Comparison of ENCODE assay signal across 8 cellular contexts in genomic region chr2:226795281-226796011, GRCh38. TPM values are rescaled to one million over a fixed set of nuclear protein-coding genes. Genes with fewer than 3 reads are reported as not detected.
A peak's percentile ranks its signal among the peaks of the same experiment; 100 is the strongest.
DNase-seq lines count a peak whose midpoint lies in the region; ATAC-seq and TF ChIP-seq lines count a peak whose summit lies in the region.

No MANE protein-coding gene starts in this region.

- H3K9me3 ChIP-seq in PC-9 (ENCODE audit: insufficient read depth, low read depth) (no peaks in the 10 kb centered on the region), neuron (ENCODE audit: low read length) (peaks cover 36% of the 10 kb centered on the region)

- in situ Hi-C loops in ACHN (cut with HindIII; ENCODE audit: low pct_ligation_motif_present, low pct_unique_long_range_greater_than_20kb, low sequenced_read_pairs), result no loop called here

- H3K9me2 ChIP-seq in PC-9 (ENCODE audit: insufficient read depth), result no peaks in the 10 kb centered on the region

- H3K79me2 ChIP-seq in PC-9 (ENCODE audit: low read depth), result peaks cover 88% of the 10 kb centered on the region

- POLR2A ChIA-PET in PC-9 (lab: Charles Lee; ENCODE audit: unreplicated experiment), result interaction anchor here (0.5 to 0.6 kb wide), 3 partner anchors 18 to 692 kb away, joined by 3 to 4 read pairs (median 3); no protein-coding TSS in a partner anchor

- peak overlapping the region; percentile 89 for H3K4me2 ChIP-seq in PC-9

- peaks cover 27% of the 10 kb centered on the region for H3F3A ChIP-seq in PC-9 (ENCODE audit: insufficient read depth, low read depth)

- H2AFZ ChIP-seq in PC-9, result no peak overlapping the region
- no peak overlapping the region for H2AFZ ChIP-seq in neuron (ENCODE audit: low read depth, low read length)

- ATAC-seq in GM21619 (IDR thresholded peaks at IDR 0.05; ENCODE audit: unreplicated experiment), result no peak

- no peaks in the 10 kb centered on the region for H3K27me3 ChIP-seq in PC-9 (ENCODE audit: insufficient read depth, low read depth)
- H3K27me3 ChIP-seq in neuron (ENCODE audit: insufficient read depth, low read length), result no peaks in the 10 kb centered on the region

- intact Hi-C loops in PC-9 (cut with micrococcal nuclease; ENCODE audit: unreplicated experiment), result loop anchor here (2.0 to 10.0 kb wide), 3 partner anchors 61 to 581 kb away; no protein-coding TSS in a partner anchor

- H3K4me1 ChIP-seq in PC-9 (replicated peaks; ENCODE audit: insufficient read depth), result peaks cover 54% of the 10 kb centered on the region
- H3K4me1 ChIP-seq in neuron (ENCODE audit: insufficient read depth, low read length), result peaks cover 40% of the 10 kb centered on the region

- H4K20me1 ChIP-seq in PC-9 (ENCODE audit: insufficient read depth), result peaks cover 8% of the 10 kb centered on the region; the same call in 1 of the 2 replicates

- H3K27ac ChIP-seq in PC-9, result peak overlapping the region; percentile 84

- no TSS peak for BruUV-seq in PC-9 (replicated peaks; lab: Mats Ljungman, UMichigan)

- CTCF ChIA-PET in PC-9 (lab: Charles Lee), result interaction anchor here (0.5 to 1.4 kb wide), 3 partner anchors 12 to 580 kb away, joined by 3 to 9 read pairs (median 6); no protein-coding TSS in a partner anchor

- TF ChIP-seq CTCF in AG10803 (conservative IDR thresholded peaks at IDR 0.05; ENCODE audit: low read length) (peak; percentile 38), PC-9 (conservative IDR thresholded peaks at IDR 0.05) (no peak), fibroblast of mammary gland (conservative IDR thresholded peaks at IDR 0.05; ENCODE audit: control insufficient read depth, insufficient read depth, low read depth, low read length) (peak; percentile 22)

- H3K36me3 ChIP-seq in PC-9 (ENCODE audit: low read depth) (peaks cover 22% of the 10 kb centered on the region; the same call in 1 of the 2 replicates), neuron (ENCODE audit: insufficient read depth, low read length) (peaks cover 57% of the 10 kb centered on the region)

- DNase-seq in AG10803 (ENCODE audit: low read depth) (peak; percentile 49), PC-9 (peak; percentile 3 to 43), fibroblast of mammary gland (ENCODE audit: low read depth) (peak; percentile 63), ACHN (no peak), kidney glomerular epithelial cell (lab: John Stamatoyannopoulos, UW) (no peak)
- DNase-seq in stimulated activated CD4-positive, alpha-beta T cell treated with anti-CD3 and anti-CD28 coated beads, Interleukin-2, amount 100 ng/mL, for 24 hours, result no peak

- H3K4me3 ChIP-seq in AG10803 (ENCODE audit: low read length) (peak overlapping the region; percentile 86), PC-9 (peak overlapping the region; percentile 95), fibroblast of mammary gland (ENCODE audit: control insufficient read depth, low read depth, low read length) (peak overlapping the region; percentile 76), neuron (ENCODE audit: low read length) (peak overlapping the region; percentile 59)

RNA-seq across cellular contexts. Expression of gene IRS1, which starts 4.2 kb away (rescaled TPM):
- total RNA-seq in PC-9 (2021), result 26.2 and 28.6 TPM in 2 replicates

RNA-seq across cellular contexts. Expression of gene RHBDD1, which starts 40.4 kb away (rescaled TPM):
- 22.3 and 23.2 TPM in 2 replicates for total RNA-seq in PC-9 (2021)

Comparison
In these comparisons a context has a peak if more than half of its experiments do, and no peak if none do; other contexts are left out.
1. DNase-seq: peak in AG10803 (single experiment), PC-9 (2 of 2) and fibroblast of mammary gland (single experiment); none in stimulated activated CD4-positive, alpha-beta T cell treated with anti-CD3 and anti-CD28 coated beads, Interleukin-2, amount 100 ng/mL, for 24 hours (0 of 2), ACHN (single experiment) and kidney glomerular epithelial cell (single experiment).
2. Peak in every context shown above with its lines, with median percentiles within 50 percentile points of each other: H3K4me3 ChIP-seq.